14 cellular contexts compared by ENCODE assay signal in the genomic region with DNA sequence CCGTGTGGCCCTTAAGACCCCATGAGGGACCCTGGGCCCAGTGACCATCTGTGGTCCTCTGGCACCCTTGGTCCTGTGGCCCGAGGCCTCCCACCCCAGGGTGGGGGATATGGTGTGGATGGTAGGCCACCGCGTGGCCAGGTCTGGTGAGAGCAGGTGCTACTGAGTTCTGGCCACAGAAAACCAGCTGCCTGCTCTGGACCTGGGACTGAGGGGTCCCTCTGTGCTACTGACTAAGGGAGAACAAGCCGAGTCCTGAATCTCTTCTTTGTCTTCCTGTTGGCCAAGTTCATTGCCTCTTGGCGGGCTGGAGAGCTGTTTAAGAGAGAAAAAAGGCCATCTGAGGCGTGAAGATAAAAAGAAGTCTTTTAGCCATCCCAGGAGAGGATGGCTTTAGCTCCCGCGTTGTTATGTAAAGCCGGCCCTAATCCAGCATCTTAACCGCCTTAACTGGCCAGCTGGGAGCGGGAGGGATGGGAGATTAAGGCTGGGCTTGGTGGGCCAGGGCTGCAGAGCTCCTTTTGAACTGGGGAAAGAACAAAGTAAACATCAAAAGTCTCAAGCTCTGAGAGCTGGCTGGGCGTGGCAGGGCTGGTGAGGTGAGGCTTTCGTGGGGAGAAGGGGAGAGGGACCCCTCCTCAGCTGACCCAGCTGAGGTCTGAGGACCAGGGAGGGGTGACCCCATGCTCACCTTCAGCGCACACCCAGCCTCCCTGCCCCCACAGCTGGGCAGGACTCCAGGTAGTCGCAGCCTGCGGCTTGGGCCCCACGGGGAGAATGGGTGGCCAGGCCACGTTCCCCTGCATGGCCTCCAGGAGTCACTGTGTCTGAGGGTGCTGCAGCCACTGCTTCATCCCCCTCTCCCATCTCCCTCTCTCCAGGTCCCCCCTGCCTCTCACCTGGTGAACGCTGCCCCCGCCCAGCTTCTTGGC.
DNase-seq lines count a peak whose midpoint lies in the region; ATAC-seq and TF ChIP-seq lines count a peak whose summit lies in the region.
"Had no signal": no experiment of that assay in that cellular context is flagged by ENCODE, and none has a peak within 500 bp of the region (broad histone marks: within the 10 kb centered on the region; RNA-seq: fewer than 3 reads in every experiment).

No MANE protein-coding gene starts in this region.

- no peak for DNase-seq in astrocyte of the cerebellum (ENCODE audit: low read depth)
- peak; percentile 70 for DNase-seq in iPS-NIHi11 (ENCODE audit: low spot score)
- no peak for DNase-seq in sciatic nerve (ENCODE audit: low spot score)
- no peak for DNase-seq in NCI-H526 (lab: John Stamatoyannopoulos, UW)
- no peak for DNase-seq in activated CD4-positive, alpha-beta memory T cell treated with anti-CD3 and anti-CD28 coated beads, Interleukin-2, amount 10 ng/mL, durations not matched to agents 7 days and 5 days
- DNase-seq: GOT3; NCI-H2171; SK-N-SH; stimulated activated CD4-positive, alpha-beta T cell treated with anti-CD3 and anti-CD28 coated beads, Interleukin-4, amount 100 ng/mL, for 24 hours; stimulated activated naive CD8-positive, alpha-beta T cell treated with anti-CD3 and anti-CD28 coated beads, Interleukin-15, Interleukin-2, amounts not matched to agents 100 U/mL and 50 U/mL, for 24 hours had no signal

- intact Hi-C loops in sciatic nerve (cut with DNase I), result no loop called here

- H3K4me1 Mint-ChIP-seq in activated CD4-positive, alpha-beta memory T cell treated with anti-CD3 and anti-CD28 coated beads, Interleukin-2, amount 10 ng/mL, durations not matched to agents 7 days and 5 days, result peaks cover 4% of the 10 kb centered on the region

- H3K9me3 Mint-ChIP-seq in activated CD4-positive, alpha-beta memory T cell treated with anti-CD3 and anti-CD28 coated beads, Interleukin-2, amount 10 ng/mL, durations not matched to agents 7 days and 5 days, result no peaks in the 10 kb centered on the region
- H3K9me3 Mint-ChIP-seq: activated naive CD4-positive, alpha-beta T cell treated with anti-CD3 and anti-CD28 coated beads, Interleukin-2, amount 50 U/mL, for 72 hours had no signal

- H3K4me3 ChIP-seq in astrocyte of the cerebellum (ENCODE audit: low read depth, low read length), result no peak overlapping the region

- in situ Hi-C loops in astrocyte of the cerebellum (cut with HindIII; ENCODE audit: low sequenced_read_pairs), result no loop called here

- H3K27ac Mint-ChIP-seq in activated CD4-positive, alpha-beta memory T cell treated with anti-CD3 and anti-CD28 coated beads, Interleukin-2, amount 10 ng/mL, durations not matched to agents 7 days and 5 days, result no peak overlapping the region

- no peak overlapping the region for H3K4me3 Mint-ChIP-seq in activated CD4-positive, alpha-beta memory T cell treated with anti-CD3 and anti-CD28 coated beads, Interleukin-2, amount 10 ng/mL, durations not matched to agents 7 days and 5 days

- peak; percentile 23 for TF ChIP-seq CTCF in GM12873 (IDR thresholded peaks at IDR 0.05; ENCODE audit: insufficient read depth, low read depth, low read length, missing control alignments)
- peak; percentile 15 for TF ChIP-seq CTCF in astrocyte of the cerebellum (IDR thresholded peaks at IDR 0.05; ENCODE audit: low read depth, low read length, missing control alignments)

- CTCF ChIA-PET in activated CD4-positive, alpha-beta memory T cell treated with anti-CD3 and anti-CD28 coated beads, Interleukin-2, amount 10 ng/mL, durations not matched to agents 7 days and 5 days (lab: Charles Lee), result interaction anchor here (0.7 to 2.1 kb wide), 4 partner anchors 34 to 585 kb away, joined by 3 to 11 read pairs (median 4); partner anchors contain the start of gene CNEP1R1

- POLR2A ChIA-PET in activated CD4-positive, alpha-beta memory T cell treated with anti-CD3 and anti-CD28 coated beads, Interleukin-2, amount 10 ng/mL, durations not matched to agents 7 days and 5 days (lab: Charles Lee), result no interaction called here

- ATAC-seq in sciatic nerve, result peak; percentile 44
- ATAC-seq in HG03280 (IDR thresholded peaks at IDR 0.05; ENCODE audit: unreplicated experiment), result no peak
- no peak for ATAC-seq in GM18498 (IDR thresholded peaks at IDR 0.05; ENCODE audit: unreplicated experiment)
- ATAC-seq: stimulated activated naive CD8-positive, alpha-beta T cell treated with anti-CD3 and anti-CD28 coated beads, Interleukin-15, Interleukin-2, amounts not matched to agents 100 U/mL and 50 U/mL, for 24 hours had no signal

- no peaks in the 10 kb centered on the region for H3K36me3 Mint-ChIP-seq in activated CD4-positive, alpha-beta memory T cell treated with anti-CD3 and anti-CD28 coated beads, Interleukin-2, amount 10 ng/mL, durations not matched to agents 7 days and 5 days (ENCODE audit: low read depth)
- H3K36me3 Mint-ChIP-seq: activated naive CD4-positive, alpha-beta T cell treated with anti-CD3 and anti-CD28 coated beads, Interleukin-2, amount 50 U/mL, for 72 hours had no signal

- no peaks in the 10 kb centered on the region for H3K27me3 Mint-ChIP-seq in activated CD4-positive, alpha-beta memory T cell treated with anti-CD3 and anti-CD28 coated beads, Interleukin-2, amount 10 ng/mL, durations not matched to agents 7 days and 5 days
